ENCODE assay signal across 21 cellular contexts in genomic region chr1:110896090-110896489, GRCh38. TPM values are rescaled to one million over a fixed set of nuclear protein-coding genes. Genes with fewer than 3 reads are reported as not detected.
DNase-seq lines count a peak whose midpoint lies in the region; ATAC-seq and TF ChIP-seq lines count a peak whose summit lies in the region.
"Had no signal": no experiment of that assay in that cellular context is flagged by ENCODE, and none has a peak within 500 bp of the region (broad histone marks: within the 10 kb centered on the region; RNA-seq: fewer than 3 reads in every experiment).

No MANE protein-coding gene starts in this region.

- H3K9me3 ChIP-seq in right lobe of liver, result no peaks in the 10 kb centered on the region
- H3K9me3 ChIP-seq: gastrocnemius medialis, pancreas, sigmoid colon had no signal

- no peaks in the 10 kb centered on the region for H3K27me3 Mint-ChIP-seq in activated T-cell treated with anti-CD3 and anti-CD28 coated beads, Interleukin-2, amount 50 U/mL, for 72 hours (ENCODE audit: low read depth)
- H3K27me3 Mint-ChIP-seq in T-helper 1 cell treated with Interleukin-12 subunit alpha and Interleukin-12 subunit beta and Interleukin-4 antibody, amounts not matched to agents 30 μg/mL and 1 μg/mL, for 36 hours (ENCODE audit: low read depth), result no peaks in the 10 kb centered on the region
- H3K27me3 Mint-ChIP-seq in central memory CD8-positive, alpha-beta T cell, result no peaks in the 10 kb centered on the region
- no peaks in the 10 kb centered on the region for H3K27me3 Mint-ChIP-seq in stimulated activated naive CD8-positive, alpha-beta T cell treated with anti-CD3 and anti-CD28 coated beads, Interleukin-15, Interleukin-2, amounts not matched to agents 100 ng/mL and 50 ng/mL, for 24 hours

- H3K36me3 ChIP-seq in right lobe of liver, result no peaks in the 10 kb centered on the region
- H3K36me3 ChIP-seq: gastrocnemius medialis, pancreas, sigmoid colon had no signal

- peaks cover 72% of the 10 kb centered on the region for H3K4me1 Mint-ChIP-seq in activated T-cell treated with anti-CD3 and anti-CD28 coated beads, Interleukin-2, amount 50 U/mL, for 72 hours (ENCODE audit: low read depth)
- peaks cover 76% of the 10 kb centered on the region for H3K4me1 Mint-ChIP-seq in T-helper 1 cell treated with Interleukin-12 subunit alpha and Interleukin-12 subunit beta and Interleukin-4 antibody, amounts not matched to agents 30 μg/mL and 1 μg/mL, for 36 hours (ENCODE audit: low read depth)
- H3K4me1 Mint-ChIP-seq in central memory CD8-positive, alpha-beta T cell, result peaks cover 74% of the 10 kb centered on the region
- peaks cover 89% of the 10 kb centered on the region for H3K4me1 Mint-ChIP-seq in stimulated activated naive CD8-positive, alpha-beta T cell treated with anti-CD3 and anti-CD28 coated beads, Interleukin-15, Interleukin-2, amounts not matched to agents 100 ng/mL and 50 ng/mL, for 24 hours (ENCODE audit: low read depth)
- H3K4me1 Mint-ChIP-seq: brain had no signal

- H3K4me1 ChIP-seq in right lobe of liver, result no peaks in the 10 kb centered on the region
- H3K4me1 ChIP-seq: gastrocnemius medialis, pancreas, sigmoid colon had no signal

- TF ChIP-seq CTCF in foreskin fibroblast (IDR thresholded peaks at IDR 0.05; ENCODE audit: low read depth, low read length) (no peak), right lobe of liver (IDR thresholded peaks at IDR 0.05) (no peak)

- no peaks in the 10 kb centered on the region for H3K9me3 Mint-ChIP-seq in activated T-cell treated with anti-CD3 and anti-CD28 coated beads, Interleukin-2, amount 50 U/mL, for 72 hours
- H3K9me3 Mint-ChIP-seq in T-helper 1 cell treated with Interleukin-12 subunit alpha and Interleukin-12 subunit beta and Interleukin-4 antibody, amounts not matched to agents 30 μg/mL and 1 μg/mL, for 36 hours, result no peaks in the 10 kb centered on the region
- no peaks in the 10 kb centered on the region for H3K9me3 Mint-ChIP-seq in central memory CD8-positive, alpha-beta T cell
- H3K9me3 Mint-ChIP-seq in stimulated activated naive CD8-positive, alpha-beta T cell treated with anti-CD3 and anti-CD28 coated beads, Interleukin-15, Interleukin-2, amounts not matched to agents 100 ng/mL and 50 ng/mL, for 24 hours, result peaks cover 7% of the 10 kb centered on the region
- H3K9me3 Mint-ChIP-seq: brain had no signal

- ATAC-seq in activated T-cell treated with anti-CD3 and anti-CD28 coated beads, Interleukin-2, amount 50 U/mL, for 72 hours (replicated peaks in 1 of 2), result peak; percentile 54 to 62
- ATAC-seq in central memory CD8-positive, alpha-beta T cell (replicated peaks; ENCODE audit: extremely low read depth, poor library complexity, severe bottlenecking), result peak; percentile 84
- no peak for ATAC-seq in right lobe of liver
- ATAC-seq: gastrocnemius medialis, left ventricle myocardium superior, pancreas had no signal

- intact Hi-C loops in right lobe of liver (cut with DNase I), result no loop called here

- WGBS in right lobe of liver (ENCODE audit: insufficient coverage, low coverage, low lambda C conversion rate, missing lambda C conversion rate), result 23% methylated on average over 2 of the region's 2 CpGs

- H3K27ac ChIP-seq in right lobe of liver, result no peak overlapping the region
- H3K27ac ChIP-seq: gastrocnemius medialis, GM23248, pancreas, PC-9, sigmoid colon had no signal

- peak overlapping the region; percentile 85 for H3K27ac Mint-ChIP-seq in activated T-cell treated with anti-CD3 and anti-CD28 coated beads, Interleukin-2, amount 50 U/mL, for 72 hours
- H3K27ac Mint-ChIP-seq in T-helper 1 cell treated with Interleukin-12 subunit alpha and Interleukin-12 subunit beta and Interleukin-4 antibody, amounts not matched to agents 30 μg/mL and 1 μg/mL, for 36 hours, result peak overlapping the region; percentile 84
- peak overlapping the region; percentile 90 for H3K27ac Mint-ChIP-seq in central memory CD8-positive, alpha-beta T cell (ENCODE audit: low read depth)
- peak overlapping the region; percentile 24 for H3K27ac Mint-ChIP-seq in stimulated activated naive CD8-positive, alpha-beta T cell treated with anti-CD3 and anti-CD28 coated beads, Interleukin-15, Interleukin-2, amounts not matched to agents 100 ng/mL and 50 ng/mL, for 24 hours
- H3K27ac Mint-ChIP-seq: brain had no signal

- H3K4me3 ChIP-seq in foreskin fibroblast (ENCODE audit: low read depth in 1 of 2, low read length in 2 of 2) (no peak overlapping the region), right lobe of liver (no peak overlapping the region)
- H3K4me3 ChIP-seq: gastrocnemius medialis, GM23248, pancreas, PC-9, sigmoid colon had no signal

- TF ChIP-seq POLR2A in right lobe of liver (IDR thresholded peaks at IDR 0.05), result no peak

- H3K36me3 Mint-ChIP-seq in activated T-cell treated with anti-CD3 and anti-CD28 coated beads, Interleukin-2, amount 50 U/mL, for 72 hours (ENCODE audit: insufficient read depth in 2 of 2), result peaks cover 41 to 83% of the 10 kb centered on the region in 2 donors
- peaks cover 86% of the 10 kb centered on the region for H3K36me3 Mint-ChIP-seq in T-helper 1 cell treated with Interleukin-12 subunit alpha and Interleukin-12 subunit beta and Interleukin-4 antibody, amounts not matched to agents 30 μg/mL and 1 μg/mL, for 36 hours (ENCODE audit: low read depth)
- peaks cover 93% of the 10 kb centered on the region for H3K36me3 Mint-ChIP-seq in central memory CD8-positive, alpha-beta T cell (ENCODE audit: insufficient read depth)
- H3K36me3 Mint-ChIP-seq in stimulated activated naive CD8-positive, alpha-beta T cell treated with anti-CD3 and anti-CD28 coated beads, Interleukin-15, Interleukin-2, amounts not matched to agents 100 ng/mL and 50 ng/mL, for 24 hours (ENCODE audit: low read depth), result peaks cover 98% of the 10 kb centered on the region
- H3K36me3 Mint-ChIP-seq: brain had no signal

- no peak for DNase-seq in activated T-cell treated with anti-CD3 and anti-CD28 coated beads, Interleukin-2, amount 50 U/mL, for 72 hours
- DNase-seq in activated T-cell treated with anti-CD3 and anti-CD28 coated beads for 4 hours, result no peak
- no peak for DNase-seq in central memory CD8-positive, alpha-beta T cell (ENCODE audit: low spot score in 2 of 2)
- no peak for DNase-seq in foreskin fibroblast
- no peak for DNase-seq in right lobe of liver
- no peak for DNase-seq in GDM1 (lab: John Stamatoyannopoulos, UW)
- DNase-seq: activated CD4-positive, alpha-beta T cell treated with anti-CD3 and anti-CD28 coated beads for 1 hour; gastrocnemius medialis; GM23248; left ventricle myocardium superior; NCI-H1092 treated with DMSO at 0.1 percent for 48 hours; NCI-H2107; pancreas; PC-9; sigmoid colon; stimulated activated CD4-positive, alpha-beta T cell treated with anti-CD3 and anti-CD28 coated beads, Interleukin-1b, Interleukin-23, amount 100 ng/mL, for 48 hours; substantia nigra had no signal

- peak overlapping the region; percentile 30 to 62 for H3K4me3 Mint-ChIP-seq in activated T-cell treated with anti-CD3 and anti-CD28 coated beads, Interleukin-2, amount 50 U/mL, for 72 hours
- peak overlapping the region; percentile 60 for H3K4me3 Mint-ChIP-seq in T-helper 1 cell treated with Interleukin-12 subunit alpha and Interleukin-12 subunit beta and Interleukin-4 antibody, amounts not matched to agents 30 μg/mL and 1 μg/mL, for 36 hours
- peak overlapping the region; percentile 60 for H3K4me3 Mint-ChIP-seq in central memory CD8-positive, alpha-beta T cell
- H3K4me3 Mint-ChIP-seq in stimulated activated naive CD8-positive, alpha-beta T cell treated with anti-CD3 and anti-CD28 coated beads, Interleukin-15, Interleukin-2, amounts not matched to agents 100 ng/mL and 50 ng/mL, for 24 hours, result no peak overlapping the region
- H3K4me3 Mint-ChIP-seq: brain had no signal

- H3K27me3 ChIP-seq in right lobe of liver, result no peaks in the 10 kb centered on the region
- H3K27me3 ChIP-seq: gastrocnemius medialis, pancreas, sigmoid colon had no signal

RNA-seq across cellular contexts. Expression of gene CD53, which starts 23.1 kb away (rescaled TPM):
- 100 to 1,000 TPM; 170 to 249 TPM for total RNA-seq in activated T-cell treated with anti-CD3 and anti-CD28 coated beads, Interleukin-2, amount 50 U/mL, for 72 hours
- total RNA-seq in right lobe of liver, result 10 to 100 TPM in 4 of 6 experiments, 1 to 10 TPM in 2; 7.8 to 26.6 (median 11.9) TPM
- total RNA-seq: GM23248, PC-9, SK-MEL-5 had no signal

Comparison
In these comparisons a context has a peak if more than half of its experiments do, and no peak if none do; other contexts are left out.
1. ATAC-seq: peak in activated T-cell treated with anti-CD3 and anti-CD28 coated beads, Interleukin-2, amount 50 U/mL, for 72 hours (2 of 2) and central memory CD8-positive, alpha-beta T cell (single experiment); none in right lobe of liver (0 of 4).
2. H3K27ac Mint-ChIP-seq: peak in every context shown above with its lines; median percentile 90 in central memory CD8-positive, alpha-beta T cell; 85 in activated T-cell treated with anti-CD3 and anti-CD28 coated beads, Interleukin-2, amount 50 U/mL, for 72 hours; 84 in T-helper 1 cell treated with Interleukin-12 subunit alpha and Interleukin-12 subunit beta and Interleukin-4 antibody, amounts not matched to agents 30 μg/mL and 1 μg/mL, for 36 hours; 24 in stimulated activated naive CD8-positive, alpha-beta T cell treated with anti-CD3 and anti-CD28 coated beads, Interleukin-15, Interleukin-2, amounts not matched to agents 100 ng/mL and 50 ng/mL, for 24 hours.
3. RNA of gene CD53, which starts 23.1 kb away (total RNA-seq): 170 to 249 TPM in activated T-cell treated with anti-CD3 and anti-CD28 coated beads, Interleukin-2, amount 50 U/mL, for 72 hours; 7.8 to 26.6 TPM in right lobe of liver; every median in the first group is over 4 times any median in the second.